ENCODE assay signal across 24 cellular contexts in the genomic region with DNA sequence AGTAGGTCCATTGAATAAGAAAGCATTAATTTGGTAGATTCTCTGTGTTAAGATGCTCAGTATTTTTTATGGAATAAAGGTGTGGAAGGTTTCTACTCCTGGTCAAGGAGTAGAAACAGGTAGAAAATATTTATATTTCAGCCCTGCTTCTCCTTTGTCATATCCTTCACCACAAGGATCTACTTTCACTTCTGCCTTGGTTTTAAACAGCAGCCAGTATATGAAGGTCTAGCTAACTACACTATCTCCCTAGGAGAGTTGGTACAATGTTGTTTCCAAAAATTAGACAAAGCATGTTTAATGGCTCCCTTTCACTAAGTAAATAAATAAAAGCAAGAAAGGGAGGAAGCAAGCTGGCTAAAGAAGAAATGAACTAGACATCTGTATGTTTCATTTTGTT. TPM values are rescaled to one million over a fixed set of nuclear protein-coding genes. Genes with fewer than 3 reads are reported as not detected.
"Had no signal": no experiment of that assay in that cellular context is flagged by ENCODE, and none has a peak within 500 bp of the region (broad histone marks: within the 10 kb centered on the region; RNA-seq: fewer than 3 reads in every experiment).

No MANE protein-coding gene starts in this region.

- ATAC-seq: activated T-cell treated with anti-CD3 and anti-CD28 coated beads, Interleukin-2, amount 50 U/mL, for 4 hours; effector memory CD8-positive, alpha-beta T cell; left lobe of liver; naive thymus-derived CD4-positive, alpha-beta T cell had no signal

- H3K27me3 ChIP-seq: colonic mucosa, dorsolateral prefrontal cortex, esophagus muscularis mucosa, hepatocyte, neural progenitor cell, testis, vagina had no signal

- H3K4me3 ChIP-seq: colonic mucosa, dorsolateral prefrontal cortex, esophagus muscularis mucosa, hepatocyte, lung, neural progenitor cell, testis, vagina had no signal

- H3K4me2 ChIP-seq: hepatocyte, neural progenitor cell had no signal

- H3K27ac ChIP-seq: colonic mucosa, dorsolateral prefrontal cortex, esophagus muscularis mucosa, hepatocyte, neural progenitor cell, testis, vagina had no signal

- H3K36me3 ChIP-seq: colonic mucosa, esophagus muscularis mucosa, neural progenitor cell, vagina had no signal

- DNase-seq: activated CD4-positive, alpha-beta T cell treated with anti-CD3 and anti-CD28 coated beads for 4 hours; activated CD4-positive, alpha-beta T cell treated with anti-CD3 and anti-CD28 coated beads, Interleukin-2, amount 50 U/mL, for 48 hours; activated CD4-positive, CD25-positive, alpha-beta regulatory T cell; activated CD8-positive, alpha-beta memory T cell treated with anti-CD3 and anti-CD28 coated beads, Interleukin-2, amount 50 U/mL, for 48 hours; activated naive CD4-positive, alpha-beta T cell treated with Interleukin-2 at 50 U/mL for 16 hours; activated naive CD8-positive, alpha-beta T cell treated with anti-CD3 and anti-CD28 coated beads, Interleukin-2, amount 10 ng/mL, durations not matched to agents 7 days and 5 days; activated T-cell treated with anti-CD3 and anti-CD28 coated beads, Interleukin-2, amount 50 U/mL, for 4 hours; amygdala; colonic mucosa; dorsolateral prefrontal cortex; effector memory CD8-positive, alpha-beta T cell; glutamatergic neuron; immature natural killer cell; naive thymus-derived CD4-positive, alpha-beta T cell; stimulated activated CD4-positive, alpha-beta T cell treated with anti-CD3 and anti-CD28 coated beads, Interleukin-2, amount 100 ng/mL, for 48 hours; stimulated activated CD8-positive, alpha-beta memory T cell treated with anti-CD3 and anti-CD28 coated beads, Interleukin-4, amount 100 ng/mL, for 48 hours; stimulated activated naive CD4-positive, alpha-beta T cell; testis had no signal

- H3K4me1 ChIP-seq: colonic mucosa, esophagus muscularis mucosa, testis, vagina had no signal

- H3K9ac ChIP-seq: neural progenitor cell had no signal

- H3K9me3 ChIP-seq: colonic mucosa, esophagus muscularis mucosa, testis, vagina had no signal

RNA-seq across cellular contexts. Expression of gene GYPA, which starts 44.6 kb away (rescaled TPM):
- polyA plus RNA-seq: hepatocyte; immature natural killer cell; lung; naive thymus-derived CD4-positive, alpha-beta T cell had no signal
